28 cellular contexts compared by ENCODE assay signal in genomic region chr11:129577986-129578385, GRCh38.
"Had no signal": no experiment of that assay in that cellular context is flagged by ENCODE, and none has a peak within 500 bp of the region (broad histone marks: within the 10 kb centered on the region; RNA-seq: fewer than 3 reads in every experiment).

No MANE protein-coding gene starts in this region.

- ATAC-seq: naive thymus-derived CD8-positive, alpha-beta T cell; natural killer cell treated with Interleukin-12 subunit alpha and Interleukin-12 subunit beta and Interleukin-15 and Interleukin-18, amount 100 ng/mL, for 72 hours; pancreas; psoas muscle; right cardiac atrium; right lobe of liver; stimulated activated effector memory CD8-positive, alpha-beta T cell treated with anti-CD3 and anti-CD28 coated beads, Interleukin-12 subunit alpha, Interleukin-12 subunit beta, amount 100 ng/mL, for 72 hours; stimulated activated naive B cell treated with anti-CD40 and anti-IgM and Interleukin-4, amounts not matched to agents 10 μg/mL and 1 μg/mL and 100 μg/mL, for 72 hours had no signal

- H3K4me3 ChIP-seq: pancreas, psoas muscle, right lobe of liver, skin epidermis, stomach, thoracic aorta, thyroid gland, tibial nerve, upper lobe of left lung, vagina had no signal

- H3K9me3 ChIP-seq: pancreas, psoas muscle, right lobe of liver, thoracic aorta, thyroid gland, vagina had no signal

- DNase-seq: naive B cell; naive thymus-derived CD8-positive, alpha-beta T cell; nephron progenitor cell; occipital lobe; pancreas; posterior cingulate gyrus; psoas muscle; right cardiac atrium; right lobe of liver; stimulated activated CD4-positive, alpha-beta T cell treated with anti-CD3 and anti-CD28 coated beads, Interleukin-15, amount 100 ng/mL, for 24 hours; stimulated activated CD4-positive, alpha-beta T cell treated with anti-CD3 and anti-CD28 coated beads, Interleukin-2, amount 100 ng/mL, for 24 hours; stimulated activated CD4-positive, alpha-beta T cell treated with anti-CD3 and anti-CD28 coated beads, Interleukin-2, amount 100 ng/mL, for 48 hours; stimulated activated CD4-positive, alpha-beta T cell treated with anti-CD3 and anti-CD28 coated beads, Interleukin-4, amount 100 ng/mL, for 24 hours; stimulated activated naive B cell treated with anti-CD40 and anti-IgM and Interleukin-4, amounts not matched to agents 10 μg/mL and 1 μg/mL and 100 μg/mL, for 72 hours; stimulated activated naive CD4-positive, alpha-beta T cell treated with Interleukin-2 at 50 U/mL for 16 hours; stomach; thyroid gland; trophoblast cell; upper lobe of left lung had no signal

- H3K36me3 ChIP-seq: pancreas, right lobe of liver, stomach, thoracic aorta, thyroid gland, tibial nerve, upper lobe of left lung, vagina had no signal

- H3K4me1 ChIP-seq: pancreas, psoas muscle, right lobe of liver, stomach, thyroid gland, tibial nerve, upper lobe of left lung, vagina had no signal

- H3K27ac ChIP-seq: pancreas, psoas muscle, right lobe of liver, skin epidermis, stomach, thoracic aorta, thyroid gland, tibial nerve, upper lobe of left lung, vagina had no signal

- H3K36me3 Mint-ChIP-seq: natural killer cell treated with Interleukin-12 subunit alpha and Interleukin-12 subunit beta and Interleukin-15 and Interleukin-18, amount 100 ng/mL, for 72 hours; stimulated activated effector memory CD8-positive, alpha-beta T cell treated with anti-CD3 and anti-CD28 coated beads, Interleukin-12 subunit alpha, Interleukin-12 subunit beta, amount 100 ng/mL, for 72 hours; stimulated activated naive B cell treated with anti-CD40 and anti-IgM and Interleukin-4, amounts not matched to agents 10 μg/mL and 1 μg/mL and 100 μg/mL, for 72 hours had no signal

- H3K27ac Mint-ChIP-seq: naive B cell; naive thymus-derived CD8-positive, alpha-beta T cell; natural killer cell treated with Interleukin-12 subunit alpha and Interleukin-12 subunit beta and Interleukin-15 and Interleukin-18, amount 100 ng/mL, for 72 hours; progenitor cell of endocrine pancreas; stimulated activated effector memory CD8-positive, alpha-beta T cell treated with anti-CD3 and anti-CD28 coated beads, Interleukin-12 subunit alpha, Interleukin-12 subunit beta, amount 100 ng/mL, for 72 hours; stimulated activated naive B cell treated with anti-CD40 and anti-IgM and Interleukin-4, amounts not matched to agents 10 μg/mL and 1 μg/mL and 100 μg/mL, for 72 hours; stimulated activated naive CD8-positive, alpha-beta T cell treated with anti-CD3 and anti-CD28 coated beads, Interleukin-15, Interleukin-2, amounts not matched to agents 100 ng/mL and 50 ng/mL, for 24 hours had no signal

- H3K4me3 Mint-ChIP-seq: naive B cell; naive thymus-derived CD8-positive, alpha-beta T cell; natural killer cell treated with Interleukin-12 subunit alpha and Interleukin-12 subunit beta and Interleukin-15 and Interleukin-18, amount 100 ng/mL, for 72 hours; nephron progenitor cell; neural crest cell; stimulated activated effector memory CD8-positive, alpha-beta T cell treated with anti-CD3 and anti-CD28 coated beads, Interleukin-12 subunit alpha, Interleukin-12 subunit beta, amount 100 ng/mL, for 72 hours; stimulated activated naive B cell treated with anti-CD40 and anti-IgM and Interleukin-4, amounts not matched to agents 10 μg/mL and 1 μg/mL and 100 μg/mL, for 72 hours; stimulated activated naive CD8-positive, alpha-beta T cell treated with anti-CD3 and anti-CD28 coated beads, Interleukin-15, Interleukin-2, amounts not matched to agents 100 ng/mL and 50 ng/mL, for 24 hours had no signal

- H3K27me3 ChIP-seq: pancreas, right lobe of liver, stomach, thyroid gland, tibial nerve, upper lobe of left lung, vagina had no signal

- H3K27me3 Mint-ChIP-seq: progenitor cell of endocrine pancreas; stimulated activated naive B cell treated with anti-CD40 and anti-IgM and Interleukin-4, amounts not matched to agents 10 μg/mL and 1 μg/mL and 100 μg/mL, for 72 hours had no signal

- H3K9me3 Mint-ChIP-seq: neural crest cell had no signal

- H3K4me1 Mint-ChIP-seq: naive B cell; neural crest cell; stimulated activated effector memory CD8-positive, alpha-beta T cell treated with anti-CD3 and anti-CD28 coated beads, Interleukin-12 subunit alpha, Interleukin-12 subunit beta, amount 100 ng/mL, for 72 hours; stimulated activated naive B cell treated with anti-CD40 and anti-IgM and Interleukin-4, amounts not matched to agents 10 μg/mL and 1 μg/mL and 100 μg/mL, for 72 hours had no signal
